In genomic region chr4:125283702-125284279, GRCh38 we compare ENCODE assay signal across 8 cellular contexts. TPM values are rescaled to one million over a fixed set of nuclear protein-coding genes. Genes with fewer than 3 reads are reported as not detected.
DNase-seq lines count a peak whose midpoint lies in the region; ATAC-seq and TF ChIP-seq lines count a peak whose summit lies in the region.

No MANE protein-coding gene starts in this region.

- H3K4me3 Mint-ChIP-seq in activated CD8-positive, alpha-beta T cell treated with anti-CD3 and anti-CD28 coated beads for 36 hours: no peak overlapping the region
- H3K4me3 Mint-ChIP-seq in activated CD8-positive, alpha-beta T cell treated with anti-CD3 and anti-CD28 coated beads, Interleukin-2, amount 10 ng/mL, durations not matched to agents 7 days and 5 days: no peak overlapping the region
- no peak overlapping the region for H3K4me3 Mint-ChIP-seq in activated T-helper 17 cell treated with anti-CD3 and anti-CD28 coated beads, Interleukin-2, amount 50 U/mL, for 72 hours
- no peak overlapping the region for H3K4me3 Mint-ChIP-seq in activated CD4-positive, alpha-beta T cell treated with anti-CD3 and anti-CD28 coated beads, Interleukin-2, amount 10 ng/mL, durations not matched to agents 24 days and 14 days

- H3K4me1 ChIP-seq in ascending aorta: no peaks in the 10 kb centered on the region

- H3K36me3 ChIP-seq in ascending aorta: no peaks in the 10 kb centered on the region

- no peaks in the 10 kb centered on the region for H3K4me1 Mint-ChIP-seq in activated CD8-positive, alpha-beta T cell treated with anti-CD3 and anti-CD28 coated beads for 36 hours (ENCODE audit: low read depth)
- H3K4me1 Mint-ChIP-seq in activated CD8-positive, alpha-beta T cell treated with anti-CD3 and anti-CD28 coated beads, Interleukin-2, amount 10 ng/mL, durations not matched to agents 7 days and 5 days (ENCODE audit: low read depth): no peaks in the 10 kb centered on the region
- no peaks in the 10 kb centered on the region for H3K4me1 Mint-ChIP-seq in activated T-helper 17 cell treated with anti-CD3 and anti-CD28 coated beads, Interleukin-2, amount 50 U/mL, for 72 hours
- no peaks in the 10 kb centered on the region for H3K4me1 Mint-ChIP-seq in activated CD4-positive, alpha-beta T cell treated with anti-CD3 and anti-CD28 coated beads, Interleukin-2, amount 10 ng/mL, durations not matched to agents 24 days and 14 days

- no peaks in the 10 kb centered on the region for H3K9me3 Mint-ChIP-seq in activated CD8-positive, alpha-beta T cell treated with anti-CD3 and anti-CD28 coated beads for 36 hours
- no peaks in the 10 kb centered on the region for H3K9me3 Mint-ChIP-seq in activated CD8-positive, alpha-beta T cell treated with anti-CD3 and anti-CD28 coated beads, Interleukin-2, amount 10 ng/mL, durations not matched to agents 7 days and 5 days (ENCODE audit: insufficient read depth)
- H3K9me3 Mint-ChIP-seq in activated T-helper 17 cell treated with anti-CD3 and anti-CD28 coated beads, Interleukin-2, amount 50 U/mL, for 72 hours: no peaks in the 10 kb centered on the region
- H3K9me3 Mint-ChIP-seq in activated CD4-positive, alpha-beta T cell treated with anti-CD3 and anti-CD28 coated beads, Interleukin-2, amount 10 ng/mL, durations not matched to agents 24 days and 14 days: no peaks in the 10 kb centered on the region

- no peaks in the 10 kb centered on the region for H3K9me3 ChIP-seq in ascending aorta

- CTCF ChIA-PET in activated CD8-positive, alpha-beta T cell treated with anti-CD3 and anti-CD28 coated beads for 36 hours (lab: Charles Lee): interaction anchor here (0.7 to 3.1 kb wide), 5 partner anchors 8 to 950 kb away, joined by 3 to 25 read pairs (median 4); partner anchors contain the start of gene ANKRD50
- CTCF ChIA-PET in activated CD8-positive, alpha-beta T cell treated with anti-CD3 and anti-CD28 coated beads, Interleukin-2, amount 10 ng/mL, durations not matched to agents 7 days and 5 days (lab: Charles Lee): interaction anchor here (0.8 to 2.0 kb wide), 4 partner anchors 12 to 1074 kb away, joined by 3 to 10 read pairs (median 4); no protein-coding TSS in a partner anchor

- H3K27ac Mint-ChIP-seq in activated CD8-positive, alpha-beta T cell treated with anti-CD3 and anti-CD28 coated beads for 36 hours: no peak overlapping the region
- H3K27ac Mint-ChIP-seq in activated CD8-positive, alpha-beta T cell treated with anti-CD3 and anti-CD28 coated beads, Interleukin-2, amount 10 ng/mL, durations not matched to agents 7 days and 5 days: no peak overlapping the region
- H3K27ac Mint-ChIP-seq in activated T-helper 17 cell treated with anti-CD3 and anti-CD28 coated beads, Interleukin-2, amount 50 U/mL, for 72 hours: no peak overlapping the region
- no peak overlapping the region for H3K27ac Mint-ChIP-seq in activated CD4-positive, alpha-beta T cell treated with anti-CD3 and anti-CD28 coated beads, Interleukin-2, amount 10 ng/mL, durations not matched to agents 24 days and 14 days

- ATAC-seq in activated CD8-positive, alpha-beta T cell treated with anti-CD3 and anti-CD28 coated beads for 36 hours: no peak
- no peak for ATAC-seq in activated CD8-positive, alpha-beta T cell treated with anti-CD3 and anti-CD28 coated beads, Interleukin-2, amount 10 ng/mL, durations not matched to agents 7 days and 5 days
- peak; percentile 59 for ATAC-seq in HG03439 (IDR thresholded peaks at IDR 0.05; ENCODE audit: unreplicated experiment)
- no peak for ATAC-seq in activated T-helper 17 cell treated with anti-CD3 and anti-CD28 coated beads, Interleukin-2, amount 50 U/mL, for 72 hours (replicated peaks)

- no peak overlapping the region for H3K27ac ChIP-seq in ascending aorta

- intact Hi-C loops in activated CD8-positive, alpha-beta T cell treated with anti-CD3 and anti-CD28 coated beads for 36 hours (cut with micrococcal nuclease): loop anchor here (5.0 kb wide), 1 partner anchor 951 kb away; no protein-coding TSS in a partner anchor
- intact Hi-C loops in ascending aorta (cut with DNase I): loop anchor here (1.0 kb wide), 1 partner anchor 949 kb away; no protein-coding TSS in a partner anchor
- intact Hi-C loops in activated CD4-positive, alpha-beta T cell treated with anti-CD3 and anti-CD28 coated beads, Interleukin-2, amount 10 ng/mL, durations not matched to agents 24 days and 14 days (cut with micrococcal nuclease): loop anchor here (5.0 kb wide), 1 partner anchor 951 kb away; no protein-coding TSS in a partner anchor

- DNase-seq in activated CD8-positive, alpha-beta T cell treated with anti-CD3 and anti-CD28 coated beads for 36 hours: no peak
- no peak for DNase-seq in activated CD8-positive, alpha-beta T cell treated with anti-CD3 and anti-CD28 coated beads, Interleukin-2, amount 10 ng/mL, durations not matched to agents 7 days and 5 days
- DNase-seq in ascending aorta (ENCODE audit: low spot score in 2 of 2) (no peak), left kidney (ENCODE audit: low read depth, low spot score) (peak; percentile 26), amygdala (lab: John Stamatoyannopoulos, UW) (no peak)
- no peak for DNase-seq in activated CD4-positive, alpha-beta T cell treated with anti-CD3 and anti-CD28 coated beads, Interleukin-2, amount 10 ng/mL, durations not matched to agents 24 days and 14 days

- H3K27me3 Mint-ChIP-seq in activated CD8-positive, alpha-beta T cell treated with anti-CD3 and anti-CD28 coated beads for 36 hours: peaks cover 1% of the 10 kb centered on the region
- H3K27me3 Mint-ChIP-seq in activated CD8-positive, alpha-beta T cell treated with anti-CD3 and anti-CD28 coated beads, Interleukin-2, amount 10 ng/mL, durations not matched to agents 7 days and 5 days (ENCODE audit: low read depth): no peaks in the 10 kb centered on the region
- H3K27me3 Mint-ChIP-seq in activated T-helper 17 cell treated with anti-CD3 and anti-CD28 coated beads, Interleukin-2, amount 50 U/mL, for 72 hours: no peaks in the 10 kb centered on the region
- no peaks in the 10 kb centered on the region for H3K27me3 Mint-ChIP-seq in activated CD4-positive, alpha-beta T cell treated with anti-CD3 and anti-CD28 coated beads, Interleukin-2, amount 10 ng/mL, durations not matched to agents 24 days and 14 days

- no peak overlapping the region for H3K4me3 ChIP-seq in ascending aorta

- TF ChIP-seq CTCF in activated CD8-positive, alpha-beta T cell treated with anti-CD3 and anti-CD28 coated beads for 36 hours (IDR thresholded peaks at IDR 0.05): peak; percentile 71
- peak in 2 of 3 experiments; percentile 61 to 65 for TF ChIP-seq CTCF in ascending aorta (IDR thresholded peaks at IDR 0.05)

- no peaks in the 10 kb centered on the region for H3K36me3 Mint-ChIP-seq in activated CD8-positive, alpha-beta T cell treated with anti-CD3 and anti-CD28 coated beads for 36 hours (ENCODE audit: low read depth)
- H3K36me3 Mint-ChIP-seq in activated CD8-positive, alpha-beta T cell treated with anti-CD3 and anti-CD28 coated beads, Interleukin-2, amount 10 ng/mL, durations not matched to agents 7 days and 5 days (ENCODE audit: low read depth): no peaks in the 10 kb centered on the region
- H3K36me3 Mint-ChIP-seq in activated T-helper 17 cell treated with anti-CD3 and anti-CD28 coated beads, Interleukin-2, amount 50 U/mL, for 72 hours (ENCODE audit: low read depth): no peaks in the 10 kb centered on the region
- no peaks in the 10 kb centered on the region for H3K36me3 Mint-ChIP-seq in activated CD4-positive, alpha-beta T cell treated with anti-CD3 and anti-CD28 coated beads, Interleukin-2, amount 10 ng/mL, durations not matched to agents 24 days and 14 days (ENCODE audit: low read depth)

- H3K27me3 ChIP-seq in ascending aorta: no peaks in the 10 kb centered on the region

- POLR2A ChIA-PET in activated CD8-positive, alpha-beta T cell treated with anti-CD3 and anti-CD28 coated beads for 36 hours (lab: Charles Lee): no interaction called here
- POLR2A ChIA-PET in activated CD8-positive, alpha-beta T cell treated with anti-CD3 and anti-CD28 coated beads, Interleukin-2, amount 10 ng/mL, durations not matched to agents 7 days and 5 days (lab: Charles Lee): no interaction called here

RNA-seq across cellular contexts. Expression of gene FAT4, which starts 31.0 kb away (rescaled TPM):
- total RNA-seq in activated CD8-positive, alpha-beta T cell treated with anti-CD3 and anti-CD28 coated beads for 36 hours: not detected
- not detected for total RNA-seq in activated CD8-positive, alpha-beta T cell treated with anti-CD3 and anti-CD28 coated beads, Interleukin-2, amount 10 ng/mL, durations not matched to agents 7 days and 5 days
- 16.8 TPM for total RNA-seq in ascending aorta
- not detected for total RNA-seq in activated T-helper 17 cell treated with anti-CD3 and anti-CD28 coated beads, Interleukin-2, amount 50 U/mL, for 72 hours
- total RNA-seq in activated CD4-positive, alpha-beta T cell treated with anti-CD3 and anti-CD28 coated beads, Interleukin-2, amount 10 ng/mL, durations not matched to agents 24 days and 14 days: not detected in 2 replicates

Comparison
In these comparisons a context has a peak if more than half of its experiments do, and no peak if none do; other contexts are left out.
1. RNA of gene FAT4, which starts 31.0 kb away (total RNA-seq): 16.8 TPM in ascending aorta (single experiment); not detected in activated CD8-positive, alpha-beta T cell treated with anti-CD3 and anti-CD28 coated beads for 36 hours, not detected in activated CD8-positive, alpha-beta T cell treated with anti-CD3 and anti-CD28 coated beads, Interleukin-2, amount 10 ng/mL, durations not matched to agents 7 days and 5 days, not detected in activated T-helper 17 cell treated with anti-CD3 and anti-CD28 coated beads, Interleukin-2, amount 50 U/mL, for 72 hours and not detected in activated CD4-positive, alpha-beta T cell treated with anti-CD3 and anti-CD28 coated beads, Interleukin-2, amount 10 ng/mL, durations not matched to agents 24 days and 14 days; every median in the first group is over 10 times any median in the second.